In genomic region chr11:35349897-35350296, GRCh38 we compare ENCODE assay signal across 25 cellular contexts.
"Had no signal": no experiment of that assay in that cellular context is flagged by ENCODE, and none has a peak within 500 bp of the region (broad histone marks: within the 10 kb centered on the region; RNA-seq: fewer than 3 reads in every experiment).

No MANE protein-coding gene starts in this region.

- H3K4me3 Mint-ChIP-seq: immature natural killer cell; neural crest cell; stimulated activated effector memory CD8-positive, alpha-beta T cell treated with anti-CD3 and anti-CD28 coated beads, Interleukin-12 subunit alpha, Interleukin-12 subunit beta, amount 100 ng/mL, for 72 hours had no signal

- H3K9me3 Mint-ChIP-seq: immature natural killer cell; neural crest cell; stimulated activated effector memory CD8-positive, alpha-beta T cell treated with anti-CD3 and anti-CD28 coated beads, Interleukin-12 subunit alpha, Interleukin-12 subunit beta, amount 100 ng/mL, for 72 hours had no signal

- DNase-seq: activated CD4-positive, alpha-beta T cell treated with anti-CD3 and anti-CD28 coated beads, Interleukin-2, amount 50 U/mL, for 48 hours; activated CD4-positive, CD25-positive, alpha-beta regulatory T cell treated with anti-CD3 and anti-CD28 coated beads, Interleukin-2, amount 50 U/mL, for 72 hours; activated effector memory CD4-positive, alpha-beta T cell treated with anti-CD3 and anti-CD28 coated beads, Interleukin-2, amount 50 U/mL, for 16 hours; adrenal gland; brain microvascular endothelial cell; caudate nucleus; dermis blood vessel endothelial cell; effector CD8-positive, alpha-beta T cell; erythroblast; foreskin fibroblast; heart right ventricle; immature natural killer cell; lower lobe of right lung; mesendoderm; mucosa of descending colon; occipital lobe; small intestine; stimulated activated CD4-positive, alpha-beta T cell treated with anti-CD3 and anti-CD28 coated beads, Interleukin-2, amount 100 ng/mL, for 24 hours; transverse colon; WERI-Rb-1 had no signal

- H3K27ac Mint-ChIP-seq: immature natural killer cell had no signal

- H3K36me3 Mint-ChIP-seq: immature natural killer cell; stimulated activated effector memory CD8-positive, alpha-beta T cell treated with anti-CD3 and anti-CD28 coated beads, Interleukin-12 subunit alpha, Interleukin-12 subunit beta, amount 100 ng/mL, for 72 hours had no signal

- ATAC-seq: heart right ventricle; left lobe of liver; lower lobe of right lung; mucosa of descending colon; sciatic nerve; SK-N-SH treated with all-trans-retinoic acid at 6 μM for 48 hours; stimulated activated effector memory CD8-positive, alpha-beta T cell treated with anti-CD3 and anti-CD28 coated beads, Interleukin-12 subunit alpha, Interleukin-12 subunit beta, amount 100 ng/mL, for 72 hours had no signal
